Comparison of ENCODE assay signal across 29 cellular contexts in genomic region chr5:73774924-73775323, GRCh38.
"Had no signal": no experiment of that assay in that cellular context is flagged by ENCODE, and none has a peak within 500 bp of the region (broad histone marks: within the 10 kb centered on the region; RNA-seq: fewer than 3 reads in every experiment).

No MANE protein-coding gene starts in this region.

- H3K4me3 ChIP-seq: ascending aorta, breast epithelium, cardiac muscle cell, colonic mucosa, dorsolateral prefrontal cortex, esophagus squamous epithelium, gastroesophageal sphincter had no signal

- H3K4me1 ChIP-seq: breast epithelium, colonic mucosa, esophagus squamous epithelium had no signal

- H3K27me3 ChIP-seq: ascending aorta, breast epithelium, colonic mucosa, dorsolateral prefrontal cortex, esophagus squamous epithelium, gastroesophageal sphincter had no signal

- ATAC-seq: activated CD4-positive, alpha-beta T cell treated with anti-CD3 and anti-CD28 coated beads for 36 hours; activated naive CD4-positive, alpha-beta T cell treated with anti-CD3 and anti-CD28 coated beads, Interleukin-2, amount 50 U/mL, for 72 hours; activated T-cell treated with anti-CD3 and anti-CD28 coated beads, Interleukin-2, amount 50 U/mL, for 72 hours; gastroesophageal sphincter had no signal

- H3K27ac ChIP-seq: ascending aorta, breast epithelium, cardiac muscle cell, colonic mucosa, dorsolateral prefrontal cortex, epithelial cell of prostate, esophagus squamous epithelium, gastroesophageal sphincter had no signal

- H3K9me3 ChIP-seq: ascending aorta, breast epithelium, colonic mucosa, esophagus squamous epithelium, gastroesophageal sphincter had no signal

- H3K36me3 ChIP-seq: breast epithelium, cardiac muscle cell, colonic mucosa had no signal

- DNase-seq: activated CD4-positive, alpha-beta memory T cell treated with anti-CD3 and anti-CD28 coated beads, Interleukin-2, amount 10 ng/mL, durations not matched to agents 7 days and 5 days; activated CD4-positive, alpha-beta T cell treated with anti-CD3 and anti-CD28 coated beads for 36 hours; activated CD4-positive, alpha-beta T cell treated with anti-CD3 and anti-CD28 coated beads, Interleukin-2, amount 10 ng/mL, durations not matched to agents 24 days and 14 days; activated CD4-positive, CD25-positive, alpha-beta regulatory T cell; activated CD4-positive, CD25-positive, alpha-beta regulatory T cell treated with anti-CD3 and anti-CD28 coated beads, Interleukin-2, amount 50 U/mL, for 72 hours; activated CD8-positive, alpha-beta memory T cell treated with anti-CD3 and anti-CD28 coated beads, Interleukin-2, amount 50 U/mL, for 48 hours; activated gamma-delta T cell; activated naive CD4-positive, alpha-beta T cell; activated naive CD4-positive, alpha-beta T cell treated with anti-CD3 and anti-CD28 coated beads, Interleukin-2, amount 10 ng/mL, durations not matched to agents 7 days and 5 days; activated naive CD8-positive, alpha-beta T cell treated with anti-CD3 and anti-CD28 coated beads, Interleukin-2, amount 10 ng/mL, durations not matched to agents 7 days and 5 days; activated T-cell treated with anti-CD3 and anti-CD28 coated beads for 4 hours; activated T-cell treated with anti-CD3 and anti-CD28 coated beads, Interleukin-2, amount 50 U/mL, for 24 hours; activated T-cell treated with anti-CD3 and anti-CD28 coated beads, Interleukin-2, amount 50 U/mL, for 72 hours; central memory CD4-positive, alpha-beta T cell; cerebellar nuclear complex; colonic mucosa; dorsolateral prefrontal cortex; effector memory CD4-positive, alpha-beta T cell; endodermal cell; esophagus squamous epithelium; foreskin melanocyte; head of caudate nucleus; T-helper 2 cell had no signal
